ENCODE assay signal across 2 cellular contexts in the genomic region with DNA sequence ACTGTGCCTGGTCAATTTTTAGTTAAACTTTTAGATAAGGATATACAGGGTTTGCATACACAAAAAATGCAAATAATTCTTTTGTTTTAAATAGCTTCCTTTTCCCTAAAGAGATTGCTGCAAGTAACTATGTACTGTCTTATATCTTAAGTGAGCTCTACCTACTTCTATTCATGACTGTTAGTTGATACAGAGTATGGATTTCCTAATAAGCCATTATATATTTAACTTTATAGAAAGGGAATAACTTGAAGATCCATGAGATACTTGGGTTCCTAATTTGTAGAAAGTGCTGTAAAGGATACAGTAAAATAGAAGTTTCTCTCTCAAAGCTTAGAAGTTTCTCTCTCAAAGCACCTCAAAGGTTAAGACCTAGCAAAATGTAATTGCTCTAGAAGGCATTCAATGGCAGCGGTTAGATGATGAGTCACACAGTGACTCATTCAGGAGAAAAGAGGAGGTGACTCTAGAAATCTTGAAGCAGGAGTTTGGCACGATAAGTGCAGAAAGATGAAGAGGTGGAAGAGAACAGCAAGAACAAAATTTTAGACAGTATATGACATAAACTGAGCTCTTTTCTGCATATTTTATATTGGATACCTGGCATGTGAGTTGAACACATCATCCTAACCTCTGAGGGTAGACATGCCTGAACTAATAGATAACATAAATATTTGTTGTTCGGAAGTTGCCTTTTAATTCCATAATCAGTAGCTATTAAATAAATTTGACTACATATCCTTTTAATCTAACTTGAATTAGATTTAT.
TF ChIP-seq lines count a peak whose summit lies in the region.

No MANE protein-coding gene starts in this region.

TF ChIP-seq in HepG2, 621 proteins besides CTCF, POLR2A, EP300 and RAD21:
- TF ChIP-seq, protein P1, sequence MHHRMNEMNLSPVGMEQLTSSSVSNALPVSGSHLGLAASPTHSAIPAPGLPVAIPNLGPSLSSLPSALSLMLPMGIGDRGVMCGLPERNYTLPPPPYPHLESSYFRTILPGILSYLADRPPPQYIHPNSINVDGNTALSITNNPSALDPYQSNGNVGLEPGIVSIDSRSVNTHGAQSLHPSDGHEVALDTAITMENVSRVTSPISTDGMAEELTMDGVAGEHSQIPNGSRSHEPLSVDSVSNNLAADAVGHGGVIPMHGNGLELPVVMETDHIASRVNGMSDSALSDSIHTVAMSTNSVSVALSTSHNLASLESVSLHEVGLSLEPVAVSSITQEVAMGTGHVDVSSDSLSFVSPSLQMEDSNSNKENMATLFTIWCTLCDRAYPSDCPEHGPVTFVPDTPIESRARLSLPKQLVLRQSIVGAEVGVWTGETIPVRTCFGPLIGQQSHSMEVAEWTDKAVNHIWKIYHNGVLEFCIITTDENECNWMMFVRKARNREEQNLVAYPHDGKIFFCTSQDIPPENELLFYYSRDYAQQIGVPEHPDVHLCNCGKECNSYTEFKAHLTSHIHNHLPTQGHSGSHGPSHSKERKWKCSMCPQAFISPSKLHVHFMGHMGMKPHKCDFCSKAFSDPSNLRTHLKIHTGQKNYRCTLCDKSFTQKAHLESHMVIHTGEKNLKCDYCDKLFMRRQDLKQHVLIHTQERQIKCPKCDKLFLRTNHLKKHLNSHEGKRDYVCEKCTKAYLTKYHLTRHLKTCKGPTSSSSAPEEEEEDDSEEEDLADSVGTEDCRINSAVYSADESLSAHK (CRISPR knock-in tag; IDR thresholded peaks at IDR 0.05; ENCODE audit: borderline replicate concordance): no peak
- TF ChIP-seq FOSL2 (CRISPR knock-in tag; IDR thresholded peaks at IDR 0.05) (peak; percentile 43), POLR2G (IDR thresholded peaks at IDR 0.05; ENCODE audit: low read depth, low read length) (no peak), CREB1 (IDR thresholded peaks at IDR 0.05) (0 out of 2 replicates have a peak, but pooled peaks have one; percentile 19), CREB1 (CRISPR knock-in tag; IDR thresholded peaks at IDR 0.05) (no peak)
TF ChIP-seq in HepG2: peak in this region for 2.

TF ChIP-seq in HEK293T, 16 proteins besides CTCF, POLR2A, EP300 and RAD21:
- TF ChIP-seq ZNF384 (IDR thresholded peaks at IDR 0.05) (no peak), TARDBP (IDR thresholded peaks at IDR 0.05) (no peak), L3MBTL2 (conservative IDR thresholded peaks at IDR 0.05) (no peak), FOXM1 (IDR thresholded peaks at IDR 0.05; ENCODE audit: borderline replicate concordance) (no peak), FOXK2 (IDR thresholded peaks at IDR 0.05) (no peak), LEF1 (IDR thresholded peaks at IDR 0.05; ENCODE audit: borderline replicate concordance) (no peak), FOXA1 (IDR thresholded peaks at IDR 0.05) (no peak), ARNT (IDR thresholded peaks at IDR 0.05) (no peak), CTBP1 (IDR thresholded peaks at IDR 0.05; ENCODE audit: borderline replicate concordance) (no peak), BHLHE40 (IDR thresholded peaks at IDR 0.05; ENCODE audit: borderline replicate concordance) (no peak), ELF4 (IDR thresholded peaks at IDR 0.05) (no peak), SUZ12 (IDR thresholded peaks at IDR 0.05) (no peak), NFRKB (IDR thresholded peaks at IDR 0.05) (no peak), HDGF (IDR thresholded peaks at IDR 0.05; ENCODE audit: borderline replicate concordance) (no peak), SP1 (IDR thresholded peaks at IDR 0.05) (no peak)
- TF ChIP-seq, protein P2, sequence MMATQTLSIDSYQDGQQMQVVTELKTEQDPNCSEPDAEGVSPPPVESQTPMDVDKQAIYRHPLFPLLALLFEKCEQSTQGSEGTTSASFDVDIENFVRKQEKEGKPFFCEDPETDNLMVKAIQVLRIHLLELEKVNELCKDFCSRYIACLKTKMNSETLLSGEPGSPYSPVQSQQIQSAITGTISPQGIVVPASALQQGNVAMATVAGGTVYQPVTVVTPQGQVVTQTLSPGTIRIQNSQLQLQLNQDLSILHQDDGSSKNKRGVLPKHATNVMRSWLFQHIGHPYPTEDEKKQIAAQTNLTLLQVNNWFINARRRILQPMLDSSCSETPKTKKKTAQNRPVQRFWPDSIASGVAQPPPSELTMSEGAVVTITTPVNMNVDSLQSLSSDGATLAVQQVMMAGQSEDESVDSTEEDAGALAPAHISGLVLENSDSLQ (IDR thresholded peaks at IDR 0.05): no peak
